ENCODE assay signal across 17 cellular contexts in genomic region chr18:26039203-26039602, GRCh38. TPM values are rescaled to one million over a fixed set of nuclear protein-coding genes. Genes with fewer than 3 reads are reported as not detected.
DNase-seq lines count a peak whose midpoint lies in the region; ATAC-seq, FAIRE-seq and TF ChIP-seq lines count a peak whose summit lies in the region.
"Had no signal": no experiment of that assay in that cellular context is flagged by ENCODE, and none has a peak within 500 bp of the region (broad histone marks: within the 10 kb centered on the region; RNA-seq: fewer than 3 reads in every experiment).

No MANE protein-coding gene starts in this region.

- H3K27ac Mint-ChIP-seq in MCF 10A (ENCODE audit: low read depth, unreplicated experiment): no peak overlapping the region

- peak; percentile 51 for FAIRE-seq in islet of Langerhans (lab: Jason Lieb, UNC)
- FAIRE-seq: GM18507, H54 had no signal

- H3K27ac ChIP-seq in mammary epithelial cell (ENCODE audit: insufficient read depth, low read depth, low read length): no peak overlapping the region

- POLR2A ChIA-PET in MCF 10A (lab: Yijun Ruan, JAX): interaction anchor here (1.0 to 1.4 kb wide), 3 partner anchors 13 to 50 kb away, joined by 3 to 4 read pairs (median 4); no protein-coding TSS in a partner anchor

- no peak overlapping the region for H2AFZ ChIP-seq in mammary epithelial cell (ENCODE audit: low read depth, low read length)

- H3K9me3 Mint-ChIP-seq in MCF 10A (ENCODE audit: unreplicated experiment): no peaks in the 10 kb centered on the region
- H3K9me3 Mint-ChIP-seq: CD4-positive, alpha-beta memory T cell had no signal

- 94% methylated on average over 1 of the region's 1 CpG for WGBS in mammary epithelial cell (ENCODE audit: low coverage, missing lambda C conversion rate)

- peaks cover 59% of the 10 kb centered on the region for H3K79me2 ChIP-seq in mammary epithelial cell (ENCODE audit: insufficient read depth, low read length)

- TF ChIP-seq RAD21 in Ishikawa (IDR thresholded peaks at IDR 0.05; ENCODE audit: low read depth): no peak

- no peaks in the 10 kb centered on the region for H3K9me3 ChIP-seq in mammary epithelial cell (replicated peaks; ENCODE audit: insufficient read depth, low read length)
- H3K9me3 ChIP-seq: HAP-1 had no signal

- H3K9ac ChIP-seq in mammary epithelial cell (ENCODE audit: insufficient read depth, low read length): no peak overlapping the region

- peaks cover 17% of the 10 kb centered on the region for H3K4me1 Mint-ChIP-seq in MCF 10A (ENCODE audit: insufficient read depth, unreplicated experiment)

- no peaks in the 10 kb centered on the region for H3K27me3 ChIP-seq in mammary epithelial cell (ENCODE audit: insufficient read depth, low read length)

- in situ Hi-C loops in mammary epithelial cell (cut with MboI; ENCODE audit: low sequenced_read_pairs in 2 of 2): no loop called here

- BruUV-seq in mammary epithelial cell (replicated peaks; lab: Mats Ljungman, UMichigan): no TSS peak
- BruUV-seq in MCF 10A (replicated peaks; lab: Mats Ljungman, UMichigan): no TSS peak

- H3K4me2 ChIP-seq in mammary epithelial cell (ENCODE audit: insufficient read depth, low read depth, low read length): peak overlapping the region; percentile 3

- DNase-seq in mammary epithelial cell (no peak), MCF 10A (ENCODE audit: unreplicated experiment) (no peak), NCI-H748 treated with DMSO at 0.1 percent for 48 hours (lab: John Stamatoyannopoulos, UW) (no peak)
- DNase-seq: C1 segment of cervical spinal cord; Calu3; CD4-positive, alpha-beta memory T cell; COR-L47; DMS53; DMS79 treated with DMSO at 0.1 percent for 48 hours; GF-D8; GOT3 had no signal

- intact Hi-C loops in mammary epithelial cell (cut with micrococcal nuclease): no loop called here
- intact Hi-C loops in MCF 10A (cut with micrococcal nuclease): no loop called here

- peaks cover 39% of the 10 kb centered on the region for H3K36me3 ChIP-seq in mammary epithelial cell (ENCODE audit: insufficient read depth, low read length)

- CTCF ChIA-PET in mammary epithelial cell (lab: Charles Lee; ENCODE audit: low non-redundant PET): no interaction called here
- CTCF ChIA-PET in MCF 10A (lab: Yijun Ruan, JAX): interaction anchor here (0.6 to 1.2 kb wide), 2 partner anchors 13 to 39 kb away, joined by 3 to 4 read pairs; no protein-coding TSS in a partner anchor

- ATAC-seq in HG02798 (IDR thresholded peaks at IDR 0.05; ENCODE audit: poor library complexity, unreplicated experiment): no peak

- no peaks in the 10 kb centered on the region for H3K27me3 Mint-ChIP-seq in MCF 10A (ENCODE audit: insufficient read depth, unreplicated experiment)
- H3K27me3 Mint-ChIP-seq: CD4-positive, alpha-beta memory T cell had no signal

- H3K4me3 ChIP-seq in mammary epithelial cell (replicated peaks in 1 of 3; ENCODE audit: insufficient read depth in 1 of 3, low read depth in 2 of 3, low read length in 3 of 3): no peak overlapping the region
- H3K4me3 ChIP-seq: HAP-1 had no signal

- dilution Hi-C loops in mammary epithelial cell (cut with HindIII; ENCODE audit: low sequenced_read_pairs): no loop called here

- no peak for TF ChIP-seq EP300 in Ishikawa (IDR thresholded peaks at IDR 0.05; ENCODE audit: borderline replicate concordance)

- H3K36me3 Mint-ChIP-seq in MCF 10A (ENCODE audit: insufficient read depth, unreplicated experiment): peaks cover 42% of the 10 kb centered on the region

- H3K4me3 Mint-ChIP-seq in MCF 10A (ENCODE audit: unreplicated experiment): no peak overlapping the region
- H3K4me3 Mint-ChIP-seq: CD4-positive, alpha-beta memory T cell had no signal

- TF ChIP-seq CTCF in mammary epithelial cell (conservative IDR thresholded peaks at IDR 0.05 in 1 of 2, IDR thresholded peaks at IDR 0.05 in 1 of 2; ENCODE audit: extremely low read depth in 1 of 2, insufficient read depth in 1 of 2, low read depth in 1 of 2, low read length in 2 of 2): no peak
- no peak for TF ChIP-seq CTCF in MCF 10A (IDR thresholded peaks at IDR 0.05; ENCODE audit: unreplicated experiment)

- no peaks in the 10 kb centered on the region for H4K20me1 ChIP-seq in mammary epithelial cell (ENCODE audit: insufficient read depth, low read length)

- H3K4me1 ChIP-seq in mammary epithelial cell (ENCODE audit: insufficient read depth, low read length): peaks cover 4% of the 10 kb centered on the region

TF ChIP-seq in Ishikawa, 13 proteins besides CTCF, POLR2A, EP300 and RAD21:
- TF ChIP-seq REST (IDR thresholded peaks at IDR 0.05; ENCODE audit: low read depth): peak; percentile 34; the same call in 1 of the 2 replicates
- no peak for TF ChIP-seq CEBPB (IDR thresholded peaks at IDR 0.05)
- TF ChIP-seq YY1 (IDR thresholded peaks at IDR 0.05; ENCODE audit: low read depth): no peak
- no peak for TF ChIP-seq TAF1 (IDR thresholded peaks at IDR 0.05; ENCODE audit: low read depth)
- no peak for TF ChIP-seq TCF12 (IDR thresholded peaks at IDR 0.05; ENCODE audit: low read depth)

RNA-seq across cellular contexts. Expression of gene SS18, which starts 51.2 kb away (rescaled TPM):
- total RNA-seq in mammary epithelial cell (100 to 1,000 TPM in 1 of 2 donors, 10 to 100 TPM in 1; 99.7 to 137 TPM), MCF 10A (2022) (89.9 and 103 TPM in 2 replicates)
- 142 TPM for polyA plus RNA-seq in mammary epithelial cell
- 52.4 TPM for polyA minus RNA-seq in mammary epithelial cell
